Comparison of ENCODE assay signal across 21 cellular contexts in the genomic region with DNA sequence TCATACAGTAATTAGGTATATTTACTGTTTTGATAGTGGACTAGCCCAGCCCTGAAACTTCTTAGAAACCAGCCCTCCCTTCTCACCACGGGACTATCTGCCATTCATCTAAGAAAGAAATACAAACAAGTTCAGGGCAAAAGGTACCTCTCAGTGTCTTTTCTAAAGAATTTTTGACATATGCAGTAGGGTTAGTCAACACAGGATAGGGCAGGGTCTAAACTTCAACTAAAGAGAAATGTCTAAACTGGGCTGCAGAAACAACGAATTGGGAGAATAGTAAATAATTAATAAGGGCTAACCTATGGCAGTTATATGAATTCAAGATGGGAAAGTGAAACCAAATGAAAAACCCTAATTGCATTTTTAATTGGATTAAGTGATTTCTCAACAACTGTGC.
DNase-seq lines count a peak whose midpoint lies in the region; ATAC-seq and TF ChIP-seq lines count a peak whose summit lies in the region.
"Had no signal": no experiment of that assay in that cellular context is flagged by ENCODE, and none has a peak within 500 bp of the region (broad histone marks: within the 10 kb centered on the region; RNA-seq: fewer than 3 reads in every experiment).

No MANE protein-coding gene starts in this region.

- no peaks in the 10 kb centered on the region for H3K4me1 ChIP-seq in SK-N-SH (ENCODE audit: control insufficient read depth in 1 of 2, insufficient read depth in 2 of 2, low read depth in 1 of 2, low read length in 1 of 2)
- no peaks in the 10 kb centered on the region for H3K4me1 ChIP-seq in gastroesophageal sphincter
- H3K4me1 ChIP-seq: parathyroid adenoma, right lobe of liver, tibial nerve had no signal

- H3K4me2 ChIP-seq in SK-N-SH: no peak overlapping the region

- 61% methylated on average over 2 of the region's 2 CpGs for WGBS in SK-N-SH (ENCODE audit: low lambda C conversion rate)
- WGBS in gastroesophageal sphincter (ENCODE audit: low coverage in 1 of 2), 2 donors: 76% methylated on average over 2 of the region's 2 CpGs; no CpG with 5 or more reads in 1 of the 2 donors

- H3K27me3 ChIP-seq in SK-N-SH (ENCODE audit: insufficient read depth) (no peaks in the 10 kb centered on the region), gastroesophageal sphincter (no peaks in the 10 kb centered on the region)
- H3K27me3 ChIP-seq: right lobe of liver, tibial nerve had no signal

- H3F3A ChIP-seq in SK-N-SH (replicated peaks; ENCODE audit: insufficient read depth): peaks cover 6% of the 10 kb centered on the region

- H3K79me2 ChIP-seq in SK-N-SH (ENCODE audit: insufficient read depth): no peaks in the 10 kb centered on the region
- H3K79me2 ChIP-seq: parathyroid adenoma had no signal

- no peak overlapping the region for H3K4me3 ChIP-seq in SK-N-SH (ENCODE audit: low read depth in 2 of 2, low read length in 1 of 2)
- H3K4me3 ChIP-seq in gastroesophageal sphincter: no peak overlapping the region
- H3K4me3 ChIP-seq: right lobe of liver, tibial nerve had no signal

- POLR2A ChIA-PET in SK-N-SH (lab: Yijun Ruan, JAX): no interaction called here

- H3K9me3 ChIP-seq in SK-N-SH (no peaks in the 10 kb centered on the region), gastroesophageal sphincter (no peaks in the 10 kb centered on the region)
- H3K9me3 ChIP-seq: right lobe of liver, tibial nerve had no signal

- DNase-seq in SK-N-SH (no peak), HuH-7.5 (ENCODE audit: low spot score) (peak; percentile 17), NCI-H446 (lab: John Stamatoyannopoulos, UW) (no peak), NCI-H774 (lab: John Stamatoyannopoulos, UW) (no peak), COLO829 (ENCODE audit: low spot score) (no peak)
- DNase-seq: activated CD4-positive, alpha-beta T cell treated with anti-CD3 and anti-CD28 coated beads, Interleukin-2, amount 50 U/mL, for 4 hours; activated CD8-positive, alpha-beta memory T cell treated with anti-CD3 and anti-CD28 coated beads, Interleukin-2, amount 50 U/mL, for 48 hours; AML-193; CD8-positive, alpha-beta T cell; GF-D8; H7; NCI-H2081 treated with DMSO at 0.1 percent for 48 hours; right lobe of liver; stimulated activated naive CD8-positive, alpha-beta T cell treated with anti-CD3 and anti-CD28 coated beads, Interleukin-15, amount 100 ng/mL, for 72 hours had no signal

- no peak for TF ChIP-seq CTCF in SK-N-SH (IDR thresholded peaks at IDR 0.05)
- TF ChIP-seq CTCF in gastroesophageal sphincter (IDR thresholded peaks at IDR 0.05): no peak

- H3K9ac ChIP-seq in SK-N-SH: no peak overlapping the region
- H3K9ac ChIP-seq: parathyroid adenoma had no signal

- H3K9me2 ChIP-seq in SK-N-SH: no peaks in the 10 kb centered on the region

- TF ChIP-seq RAD21 in SK-N-SH (IDR thresholded peaks at IDR 0.05; ENCODE audit: low read length): no peak

- TF ChIP-seq EP300 in SK-N-SH (IDR thresholded peaks at IDR 0.05; ENCODE audit: borderline replicate concordance in 1 of 2, low read depth in 1 of 2, low read length in 1 of 2) (no peak), gastroesophageal sphincter (IDR thresholded peaks at IDR 0.05) (no peak)

- H3K36me3 ChIP-seq in SK-N-SH (replicated peaks in 1 of 2; ENCODE audit: control insufficient read depth in 1 of 2, insufficient read depth in 2 of 2, low read length in 1 of 2) (no peaks in the 10 kb centered on the region), gastroesophageal sphincter (no peaks in the 10 kb centered on the region)
- H3K36me3 ChIP-seq: right lobe of liver, tibial nerve had no signal

- H4K20me1 ChIP-seq in SK-N-SH (ENCODE audit: insufficient read depth): no peaks in the 10 kb centered on the region

- H3K27ac ChIP-seq in SK-N-SH (ENCODE audit: low read depth in 2 of 2, low read length in 1 of 2) (no peak overlapping the region), gastroesophageal sphincter (no peak overlapping the region)
- H3K27ac ChIP-seq: 22Rv1, epithelial cell of prostate, parathyroid adenoma, right lobe of liver, tibial nerve had no signal

- ATAC-seq in SK-N-SH treated with all-trans-retinoic acid at 6 μM for 48 hours: no peak
- peak; percentile 29 for ATAC-seq in GM21526 (IDR thresholded peaks at IDR 0.05; ENCODE audit: low FRiP score, unreplicated experiment)
- no peak for ATAC-seq in gastroesophageal sphincter
- ATAC-seq: CD8-positive, alpha-beta T cell; stimulated activated naive CD8-positive, alpha-beta T cell treated with anti-CD3 and anti-CD28 coated beads, Interleukin-15, amount 100 ng/mL, for 72 hours had no signal

- peak overlapping the region; percentile 1; the same call in 1 of the 2 replicates for H2AFZ ChIP-seq in SK-N-SH (ENCODE audit: low read depth)
- H2AFZ ChIP-seq: parathyroid adenoma had no signal

- no peak for TF ChIP-seq POLR2A in gastroesophageal sphincter (IDR thresholded peaks at IDR 0.05)

- CTCF ChIA-PET in SK-N-SH (lab: Yijun Ruan, JAX): no interaction called here

TF ChIP-seq in SK-N-SH, 30 proteins besides CTCF, POLR2A, EP300 and RAD21:
- TF ChIP-seq JUND (IDR thresholded peaks at IDR 0.05) (no peak), GABPA (IDR thresholded peaks at IDR 0.05; ENCODE audit: low read depth) (no peak), TCF12 (IDR thresholded peaks at IDR 0.05) (no peak), YY1 (IDR thresholded peaks at IDR 0.05; ENCODE audit: low read depth) (no peak), GATA2 (CRISPR knock-in tag; IDR thresholded peaks at IDR 0.05) (no peak), FOSL2 (IDR thresholded peaks at IDR 0.05; ENCODE audit: borderline replicate concordance, low read depth) (no peak), NFIC (IDR thresholded peaks at IDR 0.05; ENCODE audit: borderline replicate concordance) (no peak), FOXM1 (IDR thresholded peaks at IDR 0.05; ENCODE audit: low read depth) (no peak), FOXJ3 (CRISPR knock-in tag; IDR thresholded peaks at IDR 0.05) (no peak), NRF1 (IDR thresholded peaks at IDR 0.05; ENCODE audit: low read depth, low read length) (no peak), RCOR1 (IDR thresholded peaks at IDR 0.05; ENCODE audit: low read length) (no peak)
- TF ChIP-seq, protein P1, sequence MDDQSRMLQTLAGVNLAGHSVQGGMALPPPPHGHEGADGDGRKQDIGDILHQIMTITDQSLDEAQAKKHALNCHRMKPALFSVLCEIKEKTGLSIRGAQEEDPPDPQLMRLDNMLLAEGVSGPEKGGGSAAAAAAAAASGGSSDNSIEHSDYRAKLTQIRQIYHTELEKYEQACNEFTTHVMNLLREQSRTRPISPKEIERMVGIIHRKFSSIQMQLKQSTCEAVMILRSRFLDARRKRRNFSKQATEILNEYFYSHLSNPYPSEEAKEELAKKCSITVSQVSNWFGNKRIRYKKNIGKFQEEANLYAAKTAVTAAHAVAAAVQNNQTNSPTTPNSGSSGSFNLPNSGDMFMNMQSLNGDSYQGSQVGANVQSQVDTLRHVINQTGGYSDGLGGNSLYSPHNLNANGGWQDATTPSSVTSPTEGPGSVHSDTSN (IDR thresholded peaks at IDR 0.05): no peak

TF ChIP-seq in SK-N-SH treated with all-trans-retinoic acid at 6 μM for 48 hours, 23 proteins besides CTCF, POLR2A, EP300 and RAD21 (continues in another document):
- TF ChIP-seq GLIS3 (CRISPR knock-in tag; IDR thresholded peaks at IDR 0.05): no peak
- no peak for TF ChIP-seq RARB (CRISPR knock-in tag; IDR thresholded peaks at IDR 0.05)
- no peak for TF ChIP-seq TOX (CRISPR knock-in tag; IDR thresholded peaks at IDR 0.05; ENCODE audit: borderline replicate concordance)
- TF ChIP-seq SNAI2 (CRISPR knock-in tag; IDR thresholded peaks at IDR 0.05): no peak
- TF ChIP-seq ESRRG (CRISPR knock-in tag; IDR thresholded peaks at IDR 0.05): no peak
- TF ChIP-seq, protein P2, sequence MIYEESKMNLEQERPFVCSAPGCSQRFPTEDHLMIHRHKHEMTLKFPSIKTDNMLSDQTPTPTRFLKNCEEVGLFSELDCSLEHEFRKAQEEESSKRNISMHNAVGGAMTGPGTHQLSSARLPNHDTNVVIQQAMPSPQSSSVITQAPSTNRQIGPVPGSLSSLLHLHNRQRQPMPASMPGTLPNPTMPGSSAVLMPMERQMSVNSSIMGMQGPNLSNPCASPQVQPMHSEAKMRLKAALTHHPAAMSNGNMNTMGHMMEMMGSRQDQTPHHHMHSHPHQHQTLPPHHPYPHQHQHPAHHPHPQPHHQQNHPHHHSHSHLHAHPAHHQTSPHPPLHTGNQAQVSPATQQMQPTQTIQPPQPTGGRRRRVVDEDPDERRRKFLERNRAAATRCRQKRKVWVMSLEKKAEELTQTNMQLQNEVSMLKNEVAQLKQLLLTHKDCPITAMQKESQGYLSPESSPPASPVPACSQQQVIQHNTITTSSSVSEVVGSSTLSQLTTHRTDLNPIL (CRISPR knock-in tag; IDR thresholded peaks at IDR 0.05; ENCODE audit: low read depth): no peak
- TF ChIP-seq ZNF565 (CRISPR knock-in tag; conservative IDR thresholded peaks at IDR 0.05; ENCODE audit: low read depth): no peak
- TF ChIP-seq TCF4 (CRISPR knock-in tag; IDR thresholded peaks at IDR 0.05; ENCODE audit: borderline replicate concordance): no peak
- TF ChIP-seq ZFP30 (CRISPR knock-in tag; IDR thresholded peaks at IDR 0.05): no peak
- TF ChIP-seq ZFP3 (CRISPR knock-in tag; IDR thresholded peaks at IDR 0.05): no peak
- no peak for TF ChIP-seq ZNF70 (CRISPR knock-in tag; IDR thresholded peaks at IDR 0.05)
- no peak for TF ChIP-seq BACH2 (CRISPR knock-in tag; IDR thresholded peaks at IDR 0.05; ENCODE audit: borderline replicate concordance)
- TF ChIP-seq PPARA (CRISPR knock-in tag; IDR thresholded peaks at IDR 0.05; ENCODE audit: borderline replicate concordance): no peak
- no peak for TF ChIP-seq ARNTL (CRISPR knock-in tag; IDR thresholded peaks at IDR 0.05; ENCODE audit: borderline replicate concordance, low read depth)
- no peak for TF ChIP-seq ZC3H10 (CRISPR knock-in tag; IDR thresholded peaks at IDR 0.05)
